In the genomic region with DNA sequence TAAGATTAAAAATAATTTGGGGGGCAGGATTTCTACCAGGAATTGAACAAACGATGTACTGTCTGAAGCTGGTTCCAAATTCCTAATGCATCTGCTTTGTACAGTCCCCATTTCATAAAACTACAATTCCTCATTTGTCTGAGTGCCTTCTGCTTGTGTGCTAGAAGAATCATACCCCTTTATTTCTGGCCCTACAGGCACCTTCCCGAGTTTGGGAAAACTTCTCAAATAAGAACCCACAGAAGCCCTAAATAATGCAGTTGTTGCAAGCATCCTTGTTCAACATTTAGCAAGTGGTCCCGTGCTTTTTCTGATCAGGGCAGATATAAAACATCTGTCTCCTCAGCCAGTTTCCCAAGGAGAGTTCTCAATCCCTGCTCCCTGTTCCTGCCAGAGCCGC, we compare ENCODE assay signal across 24 cellular contexts.
"Had no signal": no experiment of that assay in that cellular context is flagged by ENCODE, and none has a peak within 500 bp of the region (broad histone marks: within the 10 kb centered on the region; RNA-seq: fewer than 3 reads in every experiment).

No MANE protein-coding gene starts in this region.

- H2AFZ ChIP-seq: parathyroid adenoma had no signal

- ATAC-seq: natural killer cell; psoas muscle; right cardiac atrium; right lobe of liver; stimulated activated effector memory CD8-positive, alpha-beta T cell treated with anti-CD3 and anti-CD28 coated beads, Interleukin-12 subunit alpha, Interleukin-12 subunit beta, amount 100 ng/mL, for 72 hours; stimulated activated naive B cell treated with anti-CD40 and anti-IgM and Interleukin-4, amounts not matched to agents 10 μg/mL and 1 μg/mL and 100 μg/mL, for 72 hours; upper lobe of right lung had no signal

- H3K27me3 ChIP-seq: neural progenitor cell, ovary, right lobe of liver, sigmoid colon, stomach, thyroid gland, tibial nerve, upper lobe of right lung, uterus had no signal

- H3K27ac ChIP-seq: neural progenitor cell, ovary, parathyroid adenoma, psoas muscle, right lobe of liver, sigmoid colon, stomach, thoracic aorta, thyroid gland, upper lobe of right lung, uterus had no signal

- H3K9ac ChIP-seq: neural progenitor cell, parathyroid adenoma had no signal

- H3K4me3 ChIP-seq: neural progenitor cell, ovary, psoas muscle, right lobe of liver, sigmoid colon, stomach, thoracic aorta, thyroid gland, tibial nerve, upper lobe of right lung, uterus had no signal

- DNase-seq: natural killer cell; occipital lobe; ovary; posterior cingulate gyrus; psoas muscle; right cardiac atrium; right lobe of liver; sigmoid colon; small intestine; stimulated activated CD4-positive, alpha-beta T cell treated with anti-CD3 and anti-CD28 coated beads, Interleukin-15, amount 100 ng/mL, for 24 hours; stimulated activated CD4-positive, alpha-beta T cell treated with anti-CD3 and anti-CD28 coated beads, Interleukin-2, amount 100 ng/mL, for 24 hours; stimulated activated CD4-positive, alpha-beta T cell treated with anti-CD3 and anti-CD28 coated beads, Interleukin-2, amount 100 ng/mL, for 48 hours; stimulated activated CD4-positive, alpha-beta T cell treated with anti-CD3 and anti-CD28 coated beads, Interleukin-4, amount 100 ng/mL, for 24 hours; stimulated activated naive B cell treated with anti-CD40 and anti-IgM and Interleukin-4, amounts not matched to agents 10 μg/mL and 1 μg/mL and 100 μg/mL, for 72 hours; stimulated activated naive CD4-positive, alpha-beta T cell treated with Interleukin-2 at 50 U/mL for 16 hours; stomach; thyroid gland; upper lobe of right lung; uterus had no signal

- H3K79me2 ChIP-seq: parathyroid adenoma had no signal

- H3K36me3 ChIP-seq: neural progenitor cell, ovary, right lobe of liver, sigmoid colon, stomach, thoracic aorta, thyroid gland, tibial nerve, upper lobe of right lung, uterus had no signal

- H3K9me3 ChIP-seq: ovary, psoas muscle, right lobe of liver, sigmoid colon, stomach, thoracic aorta, thyroid gland, tibial nerve, upper lobe of right lung, uterus had no signal

- H3K4me1 ChIP-seq: parathyroid adenoma, psoas muscle, right lobe of liver, sigmoid colon, stomach, thyroid gland, upper lobe of right lung, uterus had no signal

- H3K4me2 ChIP-seq: neural progenitor cell had no signal

- FAIRE-seq: small intestine had no signal
